ENCODE assay signal across 8 cellular contexts in genomic region chr1:117128323-117129079, GRCh38. TPM values are rescaled to one million over a fixed set of nuclear protein-coding genes. Genes with fewer than 3 reads are reported as not detected.
A peak's percentile ranks its signal among the peaks of the same experiment; 100 is the strongest.
DNase-seq lines count a peak whose midpoint lies in the region; ATAC-seq and TF ChIP-seq lines count a peak whose summit lies in the region.

No MANE protein-coding gene starts in this region.

- TF ChIP-seq CTCF in brain microvascular endothelial cell (IDR thresholded peaks at IDR 0.05; ENCODE audit: low read depth, low read length, missing control alignments) (peak; percentile 50), kidney epithelial cell (IDR thresholded peaks at IDR 0.05; ENCODE audit: insufficient read depth, low read length, poor library complexity, severe bottlenecking) (peak; percentile 44)

- no peaks in the 10 kb centered on the region for H3K36me3 ChIP-seq in brain microvascular endothelial cell (replicated peaks)
- no peaks in the 10 kb centered on the region for H3K36me3 ChIP-seq in kidney epithelial cell (ENCODE audit: control insufficient read depth, insufficient read depth, low read length)

- H3K9me3 Mint-ChIP-seq in activated CD4-positive, alpha-beta memory T cell treated with anti-CD3 and anti-CD28 coated beads, Interleukin-2, amount 10 ng/mL, durations not matched to agents 7 days and 5 days, result no peaks in the 10 kb centered on the region

- POLR2A ChIA-PET in activated CD4-positive, alpha-beta memory T cell treated with anti-CD3 and anti-CD28 coated beads, Interleukin-2, amount 10 ng/mL, durations not matched to agents 7 days and 5 days (lab: Charles Lee), result interaction anchor here (1.0 to 1.4 kb wide), 5 partner anchors 57 to 554 kb away, joined by 3 read pairs; partner anchors contain the start of gene TTF2

- peaks cover 17% of the 10 kb centered on the region for H3K27me3 Mint-ChIP-seq in activated CD4-positive, alpha-beta memory T cell treated with anti-CD3 and anti-CD28 coated beads, Interleukin-2, amount 10 ng/mL, durations not matched to agents 7 days and 5 days

- H3K27ac ChIP-seq in brain microvascular endothelial cell, result no peak overlapping the region

- no peaks in the 10 kb centered on the region for H3K4me1 Mint-ChIP-seq in activated CD4-positive, alpha-beta memory T cell treated with anti-CD3 and anti-CD28 coated beads, Interleukin-2, amount 10 ng/mL, durations not matched to agents 7 days and 5 days

- ATAC-seq in HG03521 (IDR thresholded peaks at IDR 0.05; ENCODE audit: unreplicated experiment) (no peak), HG03175 (IDR thresholded peaks at IDR 0.05; ENCODE audit: unreplicated experiment) (no peak)

- in situ Hi-C loops in brain microvascular endothelial cell (cut with HindIII; ENCODE audit: low pct_ligation_motif_present, low sequenced_read_pairs), result no loop called here

- no peak overlapping the region for H3K27ac Mint-ChIP-seq in activated CD4-positive, alpha-beta memory T cell treated with anti-CD3 and anti-CD28 coated beads, Interleukin-2, amount 10 ng/mL, durations not matched to agents 7 days and 5 days

- no peaks in the 10 kb centered on the region for H3K36me3 Mint-ChIP-seq in activated CD4-positive, alpha-beta memory T cell treated with anti-CD3 and anti-CD28 coated beads, Interleukin-2, amount 10 ng/mL, durations not matched to agents 7 days and 5 days (ENCODE audit: low read depth)

- no peak overlapping the region for H3K4me3 Mint-ChIP-seq in activated CD4-positive, alpha-beta memory T cell treated with anti-CD3 and anti-CD28 coated beads, Interleukin-2, amount 10 ng/mL, durations not matched to agents 7 days and 5 days

- CTCF ChIA-PET in activated CD4-positive, alpha-beta memory T cell treated with anti-CD3 and anti-CD28 coated beads, Interleukin-2, amount 10 ng/mL, durations not matched to agents 7 days and 5 days (lab: Charles Lee), result interaction anchor here (0.7 to 2.7 kb wide), 20 partner anchors 8 to 630 kb away, joined by 3 to 39 read pairs (median 3); no protein-coding TSS in a partner anchor

- H3K4me3 ChIP-seq in brain microvascular endothelial cell (ENCODE audit: low read depth, low read length) (no peak overlapping the region), kidney epithelial cell (ENCODE audit: low read depth, low read length) (no peak overlapping the region)

- H3K27me3 ChIP-seq in brain microvascular endothelial cell (replicated peaks), result no peaks in the 10 kb centered on the region
- no peaks in the 10 kb centered on the region for H3K27me3 ChIP-seq in kidney epithelial cell (ENCODE audit: control insufficient read depth, insufficient read depth, low read length)

- DNase-seq in SKM-1 treated with dmso at 0.1 percent for 144 hours (lab: John Stamatoyannopoulos, UW; ENCODE audit: unreplicated experiment) (peak; percentile 38), SKM-1 (lab: John Stamatoyannopoulos, UW; ENCODE audit: unreplicated experiment) (no peak), NCI-H2081 treated with DMSO at 0.1 percent for 48 hours (lab: John Stamatoyannopoulos, UW) (peak; percentile 45), brain microvascular endothelial cell (no peak), kidney epithelial cell (ENCODE audit: low read depth) (no peak)
- DNase-seq in activated CD4-positive, alpha-beta memory T cell treated with anti-CD3 and anti-CD28 coated beads, Interleukin-2, amount 10 ng/mL, durations not matched to agents 7 days and 5 days, result no peak

RNA-seq across cellular contexts. Expression of gene TRIM45, which starts 7.0 kb away (rescaled TPM):
- total RNA-seq in kidney epithelial cell, result 4.3 and 7.4 TPM in 2 replicates
- under 1 TPM; 0.55 to 0.78 TPM for total RNA-seq in activated CD4-positive, alpha-beta memory T cell treated with anti-CD3 and anti-CD28 coated beads, Interleukin-2, amount 10 ng/mL, durations not matched to agents 7 days and 5 days

Comparison
In these comparisons a context has a peak if more than half of its experiments do, and no peak if none do; other contexts are left out.
1. DNase-seq: peak in SKM-1 treated with dmso at 0.1 percent for 144 hours (single experiment) and NCI-H2081 treated with DMSO at 0.1 percent for 48 hours (single experiment); none in SKM-1 (single experiment), brain microvascular endothelial cell (single experiment), kidney epithelial cell (single experiment) and activated CD4-positive, alpha-beta memory T cell treated with anti-CD3 and anti-CD28 coated beads, Interleukin-2, amount 10 ng/mL, durations not matched to agents 7 days and 5 days (single experiment).